Comparison of ENCODE assay signal across 1 cellular context in genomic region chr19:10800488-10800887, GRCh38.
TF ChIP-seq lines count a peak whose summit lies in the region.

No MANE protein-coding gene starts in this region.

TF ChIP-seq in HepG2, 621 proteins besides CTCF, POLR2A, EP300 and RAD21 (continued from another document):
- TF ChIP-seq ZNF646 (CRISPR knock-in tag; IDR thresholded peaks at IDR 0.05) (no peak), RELA (CRISPR knock-in tag; IDR thresholded peaks at IDR 0.05) (no peak), AHR (CRISPR knock-in tag; IDR thresholded peaks at IDR 0.05) (no peak), ZNF235 (CRISPR knock-in tag; IDR thresholded peaks at IDR 0.05; ENCODE audit: borderline replicate concordance) (no peak)
